In the genomic region with DNA sequence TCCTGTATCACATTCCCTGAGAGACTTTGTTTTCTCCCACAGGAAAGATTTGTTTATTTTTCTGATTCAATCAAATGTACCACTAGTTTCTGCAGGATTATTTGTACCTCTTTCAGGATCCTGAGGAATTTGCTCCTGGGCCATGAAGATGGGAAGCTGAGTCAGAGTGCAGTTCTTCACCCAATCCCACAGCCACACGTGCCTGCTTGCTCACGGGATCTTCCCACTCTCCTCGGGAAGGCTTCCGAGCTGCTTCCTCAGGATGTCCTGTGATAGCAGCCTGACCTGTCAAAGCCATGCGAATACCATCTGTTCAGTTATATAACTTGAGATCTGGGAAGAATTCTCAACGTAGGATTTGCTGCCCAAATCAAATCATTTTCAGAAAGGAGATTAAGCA, we compare ENCODE assay signal across 12 cellular contexts. TPM values are rescaled to one million over a fixed set of nuclear protein-coding genes. Genes with fewer than 3 reads are reported as not detected.
DNase-seq lines count a peak whose midpoint lies in the region; ATAC-seq, FAIRE-seq and TF ChIP-seq lines count a peak whose summit lies in the region.
"Had no signal": no experiment of that assay in that cellular context is flagged by ENCODE, and none has a peak within 500 bp of the region (broad histone marks: within the 10 kb centered on the region; RNA-seq: fewer than 3 reads in every experiment).

No MANE protein-coding gene starts in this region.

- no peak overlapping the region for H3K27ac ChIP-seq in esophagus squamous epithelium

- TF ChIP-seq CTCF in epithelial cell of esophagus (IDR thresholded peaks at IDR 0.05; ENCODE audit: insufficient read depth, low read depth, low read length, missing control alignments) (no peak), osteocyte (IDR thresholded peaks at IDR 0.05) (no peak), esophagus squamous epithelium (IDR thresholded peaks at IDR 0.05) (no peak)

- H3K27me3 Mint-ChIP-seq in osteocyte (ENCODE audit: unreplicated experiment), result no peaks in the 10 kb centered on the region
- H3K27me3 Mint-ChIP-seq: naive thymus-derived CD8-positive, alpha-beta T cell had no signal

- peaks cover 0 to 13% (median 0%) of the 10 kb centered on the region in 3 donors for H3K4me1 ChIP-seq in esophagus squamous epithelium

- no peaks in the 10 kb centered on the region for H3K36me3 Mint-ChIP-seq in osteocyte (ENCODE audit: unreplicated experiment)
- H3K36me3 Mint-ChIP-seq: naive thymus-derived CD8-positive, alpha-beta T cell had no signal

- ATAC-seq in HG03457 (IDR thresholded peaks at IDR 0.05; ENCODE audit: unreplicated experiment), result no peak
- ATAC-seq: naive thymus-derived CD8-positive, alpha-beta T cell had no signal

- FAIRE-seq in RCC 7860 (lab: Jason Lieb, UNC), result no peak

- intact Hi-C loops in esophagus squamous epithelium (cut with DNase I), result no loop called here

- H3K9me3 ChIP-seq in esophagus squamous epithelium, result no peaks in the 10 kb centered on the region

- H3K27me3 ChIP-seq in esophagus squamous epithelium, result no peaks in the 10 kb centered on the region

- H3K9me3 Mint-ChIP-seq in osteocyte (ENCODE audit: unreplicated experiment), result no peaks in the 10 kb centered on the region
- H3K9me3 Mint-ChIP-seq: naive thymus-derived CD8-positive, alpha-beta T cell had no signal

- H3K36me3 ChIP-seq in esophagus squamous epithelium, result no peaks in the 10 kb centered on the region

- H3K4me1 Mint-ChIP-seq in osteocyte (ENCODE audit: unreplicated experiment), result peaks cover 19% of the 10 kb centered on the region

- H3K4me3 ChIP-seq in epithelial cell of esophagus (ENCODE audit: low read length) (no peak overlapping the region), esophagus squamous epithelium (no peak overlapping the region)

- WGBS in esophagus squamous epithelium, 2 donors, result 12 to 20% methylated on average over 6 of the region's 6 CpGs

- peak overlapping the region; percentile 54 for H3K27ac Mint-ChIP-seq in osteocyte (ENCODE audit: unreplicated experiment)
- H3K27ac Mint-ChIP-seq: activated naive CD8-positive, alpha-beta T cell treated with anti-CD3 and anti-CD28 coated beads, Interleukin-2, amount 10 ng/mL, durations not matched to agents 7 days and 5 days had no signal

- H3K4me3 Mint-ChIP-seq in osteocyte (ENCODE audit: unreplicated experiment), result no peak overlapping the region
- H3K4me3 Mint-ChIP-seq: activated naive CD8-positive, alpha-beta T cell treated with anti-CD3 and anti-CD28 coated beads, Interleukin-2, amount 10 ng/mL, durations not matched to agents 7 days and 5 days; naive thymus-derived CD8-positive, alpha-beta T cell had no signal

- no peak for TF ChIP-seq POLR2A in esophagus squamous epithelium (IDR thresholded peaks at IDR 0.05)

- DNase-seq in GM03348 (ENCODE audit: low spot score), result peak; percentile 78
- DNase-seq in RCC 7860 (ENCODE audit: low spot score), result peak; percentile 28
- DNase-seq in epithelial cell of esophagus (ENCODE audit: low read depth), result peak; percentile 83
- DNase-seq in osteocyte (ENCODE audit: extremely low spot score, unreplicated experiment), result no peak
- no peak for DNase-seq in esophagus squamous epithelium (lab: John Stamatoyannopoulos, UW)
- DNase-seq in SIG-M5 treated with dmso at 0.1 percent for 504 hours (lab: John Stamatoyannopoulos, UW; ENCODE audit: unreplicated experiment), result no peak
- DNase-seq in hippocampal formation (lab: John Stamatoyannopoulos, UW), result no peak
- DNase-seq: activated CD4-positive, CD25-positive, alpha-beta regulatory T cell; activated naive CD8-positive, alpha-beta T cell treated with anti-CD3 and anti-CD28 coated beads, Interleukin-2, amount 10 ng/mL, durations not matched to agents 7 days and 5 days; DMS153; naive thymus-derived CD8-positive, alpha-beta T cell had no signal

RNA-seq across cellular contexts. Expression of a gene that starts 41.8 kb away (rescaled TPM):
- total RNA-seq in osteocyte (326 and 332 TPM in 2 replicates), esophagus squamous epithelium (100 to 1,000 TPM; 108 to 199 (median 127) TPM)

Comparison
In these comparisons a context has a peak if more than half of its experiments do, and no peak if none do; other contexts are left out.
1. DNase-seq: peak in GM03348 (single experiment), RCC 7860 (single experiment) and epithelial cell of esophagus (single experiment); none in osteocyte (single experiment), esophagus squamous epithelium (single experiment), SIG-M5 treated with dmso at 0.1 percent for 504 hours (single experiment) and hippocampal formation (0 of 2).